11 cellular contexts compared by ENCODE assay signal in the genomic region with DNA sequence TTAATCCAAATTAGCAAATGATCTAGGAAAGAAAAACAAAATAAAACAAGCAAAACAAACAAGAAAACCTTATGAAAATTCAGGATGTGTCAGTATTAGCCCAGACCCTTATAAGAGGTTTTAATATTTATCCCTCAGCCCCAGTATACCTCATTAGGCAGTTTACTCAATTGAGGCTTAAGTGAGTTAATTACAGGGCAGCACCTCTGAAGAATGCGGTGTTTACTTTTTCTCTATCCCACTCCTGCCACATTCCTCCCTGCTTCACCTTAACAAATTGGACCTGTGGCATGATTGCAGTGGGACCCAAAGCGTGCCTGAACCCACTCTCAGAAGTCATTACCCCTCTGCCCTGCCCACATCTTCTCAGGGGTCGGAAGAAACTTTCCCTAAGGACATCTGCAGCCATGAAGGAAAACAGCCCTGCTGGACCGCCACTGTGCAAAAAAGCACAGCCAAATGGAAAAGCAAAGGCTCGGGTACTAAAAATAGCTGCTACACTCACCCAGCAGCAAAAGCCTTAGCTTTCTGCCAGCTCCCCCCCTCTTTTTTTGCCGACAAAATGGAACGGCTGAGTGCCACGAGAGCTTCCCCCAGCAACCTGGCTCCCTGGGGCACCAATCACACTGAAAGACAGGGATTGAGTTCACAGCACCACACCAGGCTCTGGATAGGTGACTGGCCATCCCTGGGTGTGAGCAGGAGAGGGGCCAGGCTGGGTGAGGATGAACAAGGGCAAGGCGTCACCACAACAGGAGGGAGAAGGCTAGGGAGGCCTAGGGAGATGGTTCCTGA.
DNase-seq lines count a peak whose midpoint lies in the region; ATAC-seq lines count a peak whose summit lies in the region.
"Had no signal": no experiment of that assay in that cellular context is flagged by ENCODE, and none has a peak within 500 bp of the region (broad histone marks: within the 10 kb centered on the region; RNA-seq: fewer than 3 reads in every experiment).

No MANE protein-coding gene starts in this region.

- DNase-seq in DMS79 treated with DMSO at 0.1 percent for 48 hours (lab: John Stamatoyannopoulos, UW) (peak; percentile 40), amniotic epithelial cell (ENCODE audit: low read depth) (peak; percentile 5), hippocampal formation (lab: John Stamatoyannopoulos, UW) (peak; percentile 49 to 84), renal cortical epithelial cell (ENCODE audit: low read depth) (peak; percentile 44), NCI-H510A (lab: John Stamatoyannopoulos, UW) (no peak)
- DNase-seq in activated CD4-positive, alpha-beta T cell treated with anti-CD3 and anti-CD28 coated beads, Interleukin-2, amount 50 U/mL, for 48 hours: no peak
- DNase-seq: activated naive CD8-positive, alpha-beta T cell treated with anti-CD3 and anti-CD28 coated beads, Interleukin-2, amount 50 U/mL, for 24 hours; DND-41; T-cell had no signal

- ATAC-seq in GM19452 (IDR thresholded peaks at IDR 0.05; ENCODE audit: unreplicated experiment) (no peak), GM21381 (IDR thresholded peaks at IDR 0.05; ENCODE audit: unreplicated experiment) (no peak)
- ATAC-seq: activated naive CD8-positive, alpha-beta T cell treated with anti-CD3 and anti-CD28 coated beads, Interleukin-2, amount 50 U/mL, for 24 hours; T-cell had no signal

Comparison
In these comparisons a context has a peak if more than half of its experiments do, and no peak if none do; other contexts are left out.
1. DNase-seq: peak in DMS79 treated with DMSO at 0.1 percent for 48 hours (single experiment), amniotic epithelial cell (single experiment), hippocampal formation (2 of 2) and renal cortical epithelial cell (single experiment); none in NCI-H510A (single experiment) and activated CD4-positive, alpha-beta T cell treated with anti-CD3 and anti-CD28 coated beads, Interleukin-2, amount 50 U/mL, for 48 hours (0 of 2).